Comparison of ENCODE assay signal across 25 cellular contexts in genomic region chr7:129387537-129387936, GRCh38.
"Had no signal": no experiment of that assay in that cellular context is flagged by ENCODE, and none has a peak within 500 bp of the region (broad histone marks: within the 10 kb centered on the region; RNA-seq: fewer than 3 reads in every experiment).

No MANE protein-coding gene starts in this region.

- H3K36me3 ChIP-seq: colonic mucosa, prostate gland, right atrium auricular region had no signal

- H3K9me3 ChIP-seq: colonic mucosa, esophagus muscularis mucosa, heart right ventricle, prostate gland, right atrium auricular region, sigmoid colon, stomach, thyroid gland had no signal

- H3K27ac ChIP-seq: colonic mucosa, esophagus muscularis mucosa, heart right ventricle, prostate gland, right atrium auricular region, sigmoid colon, stomach, thyroid gland had no signal

- H3K4me1 Mint-ChIP-seq: memory B cell, naive B cell had no signal

- H3K4me1 ChIP-seq: colonic mucosa, prostate gland, stomach, thyroid gland had no signal

- H3K9me3 Mint-ChIP-seq: dendritic cell treated with granulocyte-macrophage colony-stimulating factor and Interleukin-4, amounts not matched to agents 40 ng/mL and 50 ng/mL, for 4 days; memory B cell; naive B cell; natural killer cell treated with Interleukin-12 subunit alpha and Interleukin-12 subunit beta and Interleukin-15 and Interleukin-18, amount 100 ng/mL, for 72 hours; stimulated activated effector memory CD8-positive, alpha-beta T cell treated with anti-CD3 and anti-CD28 coated beads, Interleukin-12 subunit alpha, Interleukin-12 subunit beta, amount 100 ng/mL, for 72 hours had no signal

- H3K27me3 Mint-ChIP-seq: dendritic cell treated with granulocyte-macrophage colony-stimulating factor and Interleukin-4, amounts not matched to agents 40 ng/mL and 50 ng/mL, for 4 days; memory B cell; naive B cell; natural killer cell treated with Interleukin-12 subunit alpha and Interleukin-12 subunit beta and Interleukin-15 and Interleukin-18, amount 100 ng/mL, for 72 hours had no signal

- ATAC-seq: heart right ventricle; left colon; left ventricle myocardium superior; natural killer cell treated with Interleukin-12 subunit alpha and Interleukin-12 subunit beta and Interleukin-15 and Interleukin-18, amount 100 ng/mL, for 72 hours; stimulated activated effector memory CD8-positive, alpha-beta T cell treated with anti-CD3 and anti-CD28 coated beads, Interleukin-12 subunit alpha, Interleukin-12 subunit beta, amount 100 ng/mL, for 72 hours had no signal

- H3K27me3 ChIP-seq: colonic mucosa, esophagus muscularis mucosa, heart right ventricle, right atrium auricular region, sigmoid colon, stomach, thyroid gland had no signal

- H3K27ac Mint-ChIP-seq: dendritic cell treated with granulocyte-macrophage colony-stimulating factor and Interleukin-4, amounts not matched to agents 40 ng/mL and 50 ng/mL, for 4 days; memory B cell; naive B cell; stimulated activated effector memory CD8-positive, alpha-beta T cell treated with anti-CD3 and anti-CD28 coated beads, Interleukin-12 subunit alpha, Interleukin-12 subunit beta, amount 100 ng/mL, for 72 hours had no signal

- DNase-seq: colonic mucosa; effector CD8-positive, alpha-beta T cell; glutamatergic neuron; heart right ventricle; islet precursor cell; kidney glomerular epithelial cell; left colon; left ventricle myocardium superior; naive B cell; nucleus accumbens; sigmoid colon; stimulated activated CD4-positive, alpha-beta T cell treated with anti-CD3 and anti-CD28 coated beads, Interleukin-2, amount 100 ng/mL, for 24 hours; stimulated activated CD4-positive, alpha-beta T cell treated with anti-CD3 and anti-CD28 coated beads, Interleukin-4, amount 100 ng/mL, for 24 hours; stimulated activated naive CD4-positive, alpha-beta T cell treated with Interleukin-2 at 50 U/mL for 16 hours; stomach; thyroid gland; trophoblast cell had no signal

- H3K36me3 Mint-ChIP-seq: natural killer cell treated with Interleukin-12 subunit alpha and Interleukin-12 subunit beta and Interleukin-15 and Interleukin-18, amount 100 ng/mL, for 72 hours had no signal

- H3K4me3 ChIP-seq: colonic mucosa, esophagus muscularis mucosa, heart right ventricle, lung, prostate gland, right atrium auricular region, sigmoid colon, stomach, thyroid gland had no signal

- H3K4me3 Mint-ChIP-seq: dendritic cell treated with granulocyte-macrophage colony-stimulating factor and Interleukin-4, amounts not matched to agents 40 ng/mL and 50 ng/mL, for 4 days; memory B cell; natural killer cell treated with Interleukin-12 subunit alpha and Interleukin-12 subunit beta and Interleukin-15 and Interleukin-18, amount 100 ng/mL, for 72 hours; stimulated activated effector memory CD8-positive, alpha-beta T cell treated with anti-CD3 and anti-CD28 coated beads, Interleukin-12 subunit alpha, Interleukin-12 subunit beta, amount 100 ng/mL, for 72 hours had no signal
